Comparison of ENCODE assay signal across 9 cellular contexts in genomic region chr17:1998426-1998784, GRCh38. TPM values are rescaled to one million over a fixed set of nuclear protein-coding genes. Genes with fewer than 3 reads are reported as not detected.
DNase-seq lines count a peak whose midpoint lies in the region; ATAC-seq and TF ChIP-seq lines count a peak whose summit lies in the region.
"Had no signal": no experiment of that assay in that cellular context is flagged by ENCODE, and none has a peak within 500 bp of the region (broad histone marks: within the 10 kb centered on the region; RNA-seq: fewer than 3 reads in every experiment).

No MANE protein-coding gene starts in this region.

- H3K27me3 Mint-ChIP-seq in WTC11 (ENCODE audit: low read depth), result peaks cover 30% of the 10 kb centered on the region

- peak overlapping the region; percentile 55 for H3K4me3 ChIP-seq in right cardiac atrium (ENCODE audit: low read length)
- H3K4me3 ChIP-seq in retinal pigment epithelial cell (ENCODE audit: low read length), result peak overlapping the region; percentile 22

- intact Hi-C loops in right cardiac atrium (cut with DNase I), result no loop called here

- POLR2A ChIA-PET in WTC11 (lab: Charles Lee), result interaction anchor here (1.0 kb wide), 1 partner anchor 13 kb away, joined by 3 read pairs; no protein-coding TSS in a partner anchor

- 18% methylated on average over 48 of the region's 48 CpGs for WGBS in right cardiac atrium

- no peak overlapping the region for H3K27ac ChIP-seq in right cardiac atrium (ENCODE audit: low read length)

- no peaks in the 10 kb centered on the region for H3K27me3 ChIP-seq in right cardiac atrium (ENCODE audit: control insufficient read depth, insufficient read depth)

- no peaks in the 10 kb centered on the region for H3K36me3 Mint-ChIP-seq in WTC11

- DNase-seq in COLO668 (lab: John Stamatoyannopoulos, UW; ENCODE audit: unreplicated experiment) (peak; percentile 57), WTC11 (ENCODE audit: low spot score) (no peak), right cardiac atrium (peak in 2 of 3 donors; percentile 31 to 68), retinal pigment epithelial cell (ENCODE audit: low read depth) (no peak), NCI-H2196 (lab: John Stamatoyannopoulos, UW; ENCODE audit: unreplicated experiment) (no peak), NCI-H1092 (lab: John Stamatoyannopoulos, UW) (no peak), activated gamma-delta T cell treated with Interleukin-2 at 50 U/mL for 16 hours (no peak)
- DNase-seq in stimulated activated CD4-positive, alpha-beta T cell treated with anti-CD3 and anti-CD28 coated beads, Interleukin-2, amount 100 ng/mL, for 48 hours, result no peak

- no peaks in the 10 kb centered on the region for H3K9me3 Mint-ChIP-seq in WTC11

- TF ChIP-seq CTCF in WTC11 (IDR thresholded peaks at IDR 0.05) (no peak), retinal pigment epithelial cell (conservative IDR thresholded peaks at IDR 0.05; ENCODE audit: low read depth, low read length) (no peak)

- peak; percentile 7 for ATAC-seq in WTC11
- peak in 1 of 2 donors; percentile 19 for ATAC-seq in right cardiac atrium

- H3K9me3 ChIP-seq in right cardiac atrium (ENCODE audit: control insufficient read depth, low read length), result no peaks in the 10 kb centered on the region

- H3K27ac Mint-ChIP-seq in WTC11, result no peak overlapping the region

- peaks cover 33% of the 10 kb centered on the region for H3K4me1 Mint-ChIP-seq in WTC11

- H3K4me1 ChIP-seq in right cardiac atrium (ENCODE audit: control insufficient read depth, insufficient read depth, low read length), result peaks cover 17% of the 10 kb centered on the region

- CTCF ChIA-PET in WTC11 (lab: Charles Lee), result interaction anchor here (0.7 to 2.8 kb wide), 9 partner anchors 13 to 434 kb away, joined by 3 to 13 read pairs (median 3); no protein-coding TSS in a partner anchor

- no peak overlapping the region for H3K4me3 Mint-ChIP-seq in WTC11

TF ChIP-seq in WTC11, 78 proteins besides CTCF, POLR2A, EP300 and RAD21:
- TF ChIP-seq ZNF416 (CRISPR knock-in tag; IDR thresholded peaks at IDR 0.05) (no peak), FOXP1 (CRISPR knock-in tag; IDR thresholded peaks at IDR 0.05; ENCODE audit: borderline replicate concordance) (0 out of 2 replicates have a peak, but pooled peaks have one; percentile 47), SMAD3 (CRISPR knock-in tag; IDR thresholded peaks at IDR 0.05; ENCODE audit: borderline replicate concordance) (no peak), AFF4 (CRISPR knock-in tag; IDR thresholded peaks at IDR 0.05; ENCODE audit: borderline replicate concordance) (no peak), KAT7 (CRISPR knock-in tag; IDR thresholded peaks at IDR 0.05; ENCODE audit: borderline replicate concordance) (no peak)
- TF ChIP-seq, protein P1, sequence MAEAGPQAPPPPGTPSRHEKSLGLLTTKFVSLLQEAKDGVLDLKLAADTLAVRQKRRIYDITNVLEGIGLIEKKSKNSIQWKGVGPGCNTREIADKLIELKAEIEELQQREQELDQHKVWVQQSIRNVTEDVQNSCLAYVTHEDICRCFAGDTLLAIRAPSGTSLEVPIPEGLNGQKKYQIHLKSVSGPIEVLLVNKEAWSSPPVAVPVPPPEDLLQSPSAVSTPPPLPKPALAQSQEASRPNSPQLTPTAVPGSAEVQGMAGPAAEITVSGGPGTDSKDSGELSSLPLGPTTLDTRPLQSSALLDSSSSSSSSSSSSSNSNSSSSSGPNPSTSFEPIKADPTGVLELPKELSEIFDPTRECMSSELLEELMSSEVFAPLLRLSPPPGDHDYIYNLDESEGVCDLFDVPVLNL (CRISPR knock-in tag; IDR thresholded peaks at IDR 0.05; ENCODE audit: borderline replicate concordance, low read depth), result no peak

RNA-seq across cellular contexts. Expression of gene RTN4RL1, which starts 26.7 kb away (rescaled TPM):
- total RNA-seq in WTC11 (2021) (0.27 to 0.72 TPM (median 0.37 TPM) in 3 replicates), right cardiac atrium (1 to 10 TPM; 3.9 to 5.7 (median 4.2) TPM)
- 5.4 TPM for polyA plus RNA-seq in right cardiac atrium
- total RNA-seq: OCI-LY7 had no signal

RNA-seq across cellular contexts. Expression of gene DPH1, which starts 31.5 kb away (rescaled TPM):
- total RNA-seq in WTC11 (2021) (29.5 to 43.2 TPM (median 33.0 TPM) in 3 replicates), right cardiac atrium (10 to 100 TPM; 24.7 to 30.7 (median 27.5) TPM)
- 20.5 TPM for polyA plus RNA-seq in right cardiac atrium

RNA-seq across cellular contexts. Expression of gene OVCA2, which starts 43.4 kb away (rescaled TPM):
- total RNA-seq in WTC11 (2021), result 18.4 to 23.5 TPM (median 20.5 TPM) in 3 replicates
- 10 to 100 TPM; 15.3 to 29.4 (median 20.5) TPM for total RNA-seq in right cardiac atrium
- 35.6 TPM for polyA plus RNA-seq in right cardiac atrium

RNA-seq across cellular contexts. Expression of gene HIC1, which starts 56.5 kb away (rescaled TPM):
- total RNA-seq in WTC11 (2021) (0.37 to 0.46 TPM (median 0.39 TPM) in 3 replicates), right cardiac atrium (10 to 100 TPM; 16.9 to 33.0 (median 24.7) TPM)
- 10.3 TPM for polyA plus RNA-seq in right cardiac atrium

Comparison
In these comparisons a context has a peak if more than half of its experiments do, and no peak if none do; other contexts are left out.
1. DNase-seq: peak in COLO668 (single experiment) and right cardiac atrium (2 of 3); none in WTC11 (single experiment), retinal pigment epithelial cell (single experiment), NCI-H2196 (single experiment), stimulated activated CD4-positive, alpha-beta T cell treated with anti-CD3 and anti-CD28 coated beads, Interleukin-2, amount 100 ng/mL, for 48 hours (0 of 2), NCI-H1092 (single experiment) and activated gamma-delta T cell treated with Interleukin-2 at 50 U/mL for 16 hours (single experiment).